ENCODE assay signal across 10 cellular contexts in the genomic region with DNA sequence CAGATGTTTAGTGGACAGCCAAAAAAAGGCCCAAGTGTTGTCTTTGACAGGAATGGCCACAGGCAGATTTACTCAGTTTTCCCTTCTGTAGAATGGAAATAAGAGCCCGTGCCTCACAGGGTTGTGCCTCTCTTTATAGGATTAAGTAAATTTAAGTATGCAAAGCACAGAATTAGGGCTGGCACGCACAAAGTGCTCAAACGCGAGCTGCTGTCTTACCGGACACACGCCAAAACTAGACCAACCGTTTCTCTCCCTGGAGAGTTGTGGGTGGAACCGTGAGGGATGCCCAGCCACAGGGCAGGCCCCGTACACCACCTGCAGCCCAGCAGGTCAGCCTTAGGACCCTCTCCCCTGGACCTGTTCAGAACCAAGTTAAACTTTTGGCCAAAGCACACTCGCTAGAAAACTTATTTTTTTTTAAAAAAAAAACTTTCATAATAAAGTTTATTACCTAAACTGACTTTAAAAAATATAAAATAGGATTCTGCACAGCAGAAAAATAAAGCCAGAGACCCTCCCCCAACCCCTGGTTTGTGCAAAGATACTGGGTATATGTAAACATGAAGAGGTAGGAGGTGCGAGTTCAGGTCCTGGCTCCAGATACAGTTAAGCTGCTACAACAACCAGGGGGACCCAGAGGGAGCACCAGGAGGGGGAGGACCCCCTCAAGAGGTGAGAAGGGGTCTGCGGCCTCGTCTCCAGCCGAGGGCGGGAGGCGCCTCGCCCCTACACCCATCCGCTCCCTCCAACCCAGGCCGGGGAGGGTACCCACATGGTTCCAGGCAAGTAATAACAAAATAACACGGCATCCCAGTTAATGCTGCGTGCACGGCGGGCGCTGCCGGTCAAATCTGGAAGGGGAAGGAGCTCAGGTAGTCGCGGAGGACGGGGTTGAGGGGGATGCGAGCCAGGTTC. TPM values are rescaled to one million over a fixed set of nuclear protein-coding genes. Genes with fewer than 3 reads are reported as not detected.
DNase-seq lines count a peak whose midpoint lies in the region; ATAC-seq and TF ChIP-seq lines count a peak whose summit lies in the region.
"Had no signal": no experiment of that assay in that cellular context is flagged by ENCODE, and none has a peak within 500 bp of the region (broad histone marks: within the 10 kb centered on the region; RNA-seq: fewer than 3 reads in every experiment).

No MANE protein-coding gene starts in this region.

- H3K27ac ChIP-seq in left lung (peak overlapping the region; percentile 96), thoracic aorta (peak overlapping the region; percentile 37 to 93)

- H3K36me3 ChIP-seq in left lung, result peaks cover 0 to 31% of the 10 kb centered on the region in 2 donors
- no peaks in the 10 kb centered on the region for H3K36me3 ChIP-seq in thoracic aorta

- no peaks in the 10 kb centered on the region for H3K9me3 Mint-ChIP-seq in activated naive CD4-positive, alpha-beta T cell treated with anti-CD3 and anti-CD28 coated beads, Interleukin-2, amount 50 U/mL, for 72 hours

- H3K27me3 ChIP-seq in left lung, result peaks cover 0 to 7% of the 10 kb centered on the region in 2 donors
- H3K27me3 ChIP-seq in thoracic aorta (replicated peaks; ENCODE audit: insufficient read depth), result no peaks in the 10 kb centered on the region

- intact Hi-C loops in left lung (cut with DNase I), result loop anchor here in 1 of 2 donors (10.0 kb wide), 1 partner anchor 139 kb away; no protein-coding TSS in a partner anchor

- peaks cover 23 to 55% of the 10 kb centered on the region in 2 donors for H3K4me1 ChIP-seq in left lung
- peaks cover 11 to 50% of the 10 kb centered on the region in 2 donors for H3K4me1 ChIP-seq in thoracic aorta (ENCODE audit: control insufficient read depth in 1 of 2, low read depth in 2 of 2)

- peak; percentile 34 for DNase-seq in activated CD4-positive, alpha-beta T cell treated with anti-CD3 and anti-CD28 coated beads for 48 hours
- DNase-seq in activated CD4-positive, alpha-beta T cell treated with anti-CD3 and anti-CD28 coated beads, Interleukin-2, amount 50 U/mL, for 4 hours, result no peak
- no peak for DNase-seq in activated naive CD4-positive, alpha-beta T cell treated with anti-CD3 and anti-CD28 coated beads, Interleukin-2, amount 50 U/mL, for 72 hours (ENCODE audit: low spot score in 2 of 2)
- peak in 1 of 2 donors; percentile 34 for DNase-seq in left lung
- no peak for DNase-seq in thoracic aorta (ENCODE audit: low spot score)
- DNase-seq in stimulated activated CD4-positive, alpha-beta T cell treated with anti-CD3 and anti-CD28 coated beads, Interleukin-2, amount 100 ng/mL, for 48 hours, result no peak

- H3K9me3 ChIP-seq in left lung, result no peaks in the 10 kb centered on the region
- no peaks in the 10 kb centered on the region for H3K9me3 ChIP-seq in thoracic aorta

- peak overlapping the region; percentile 97 to 98 for H3K27ac Mint-ChIP-seq in activated naive CD4-positive, alpha-beta T cell treated with anti-CD3 and anti-CD28 coated beads, Interleukin-2, amount 50 U/mL, for 72 hours

- ATAC-seq in activated naive CD4-positive, alpha-beta T cell treated with anti-CD3 and anti-CD28 coated beads, Interleukin-2, amount 50 U/mL, for 72 hours, result no peak
- ATAC-seq in left lung (no peak), thoracic aorta (ENCODE audit: insufficient number of reproducible peaks, low FRiP score, low read depth) (no peak), GM19324 (IDR thresholded peaks at IDR 0.05; ENCODE audit: low FRiP score, unreplicated experiment) (no peak), HG02938 (IDR thresholded peaks at IDR 0.05; ENCODE audit: unreplicated experiment) (no peak)

- TF ChIP-seq CTCF in left lung (IDR thresholded peaks at IDR 0.05), result no peak
- TF ChIP-seq CTCF in thoracic aorta (IDR thresholded peaks at IDR 0.05), result no peak

- H3K4me3 ChIP-seq in left lung (peak overlapping the region; percentile 74 to 92), thoracic aorta (peak overlapping the region; percentile 87)

- peaks cover 30 to 43% of the 10 kb centered on the region in 2 donors for H3K36me3 Mint-ChIP-seq in activated naive CD4-positive, alpha-beta T cell treated with anti-CD3 and anti-CD28 coated beads, Interleukin-2, amount 50 U/mL, for 72 hours

RNA-seq across cellular contexts. Expression of a gene that starts 1.8 kb away (rescaled TPM):
- 100 to 1,000 TPM in 1 of 2 donors, 10 to 100 TPM in 1; 57.0 to 123 TPM for total RNA-seq in activated naive CD4-positive, alpha-beta T cell treated with anti-CD3 and anti-CD28 coated beads, Interleukin-2, amount 50 U/mL, for 72 hours
- total RNA-seq in left lung, result 10 to 100 TPM; 11.8 to 21.4 TPM
- 10 to 100 TPM; 16.9 to 22.6 TPM for total RNA-seq in thoracic aorta

RNA-seq across cellular contexts. Expression of a gene that starts 14.9 kb away (rescaled TPM):
- total RNA-seq in activated naive CD4-positive, alpha-beta T cell treated with anti-CD3 and anti-CD28 coated beads, Interleukin-2, amount 50 U/mL, for 72 hours, result not detected
- not detected for total RNA-seq in left lung
- not detected for total RNA-seq in thoracic aorta
- total RNA-seq: aorta, HT1080 had no signal

RNA-seq across cellular contexts. Expression of a gene that starts 19.2 kb away (rescaled TPM):
- not detected for total RNA-seq in activated naive CD4-positive, alpha-beta T cell treated with anti-CD3 and anti-CD28 coated beads, Interleukin-2, amount 50 U/mL, for 72 hours
- total RNA-seq in left lung (not detected), thoracic aorta (not detected)
- total RNA-seq: aorta, HT1080 had no signal

RNA-seq across cellular contexts. Expression of a gene that starts 22.0 kb away (rescaled TPM):
- not detected for total RNA-seq in activated naive CD4-positive, alpha-beta T cell treated with anti-CD3 and anti-CD28 coated beads, Interleukin-2, amount 50 U/mL, for 72 hours
- total RNA-seq in left lung, result not detected
- total RNA-seq in thoracic aorta, result not detected
- total RNA-seq: aorta, HT1080 had no signal

RNA-seq across cellular contexts. Expression of a gene that starts 26.9 kb away (rescaled TPM):
- total RNA-seq in activated naive CD4-positive, alpha-beta T cell treated with anti-CD3 and anti-CD28 coated beads, Interleukin-2, amount 50 U/mL, for 72 hours, result not detected
- total RNA-seq in left lung, result not detected
- total RNA-seq in thoracic aorta, result not detected
- total RNA-seq: aorta, HT1080 had no signal
